In the genomic region with DNA sequence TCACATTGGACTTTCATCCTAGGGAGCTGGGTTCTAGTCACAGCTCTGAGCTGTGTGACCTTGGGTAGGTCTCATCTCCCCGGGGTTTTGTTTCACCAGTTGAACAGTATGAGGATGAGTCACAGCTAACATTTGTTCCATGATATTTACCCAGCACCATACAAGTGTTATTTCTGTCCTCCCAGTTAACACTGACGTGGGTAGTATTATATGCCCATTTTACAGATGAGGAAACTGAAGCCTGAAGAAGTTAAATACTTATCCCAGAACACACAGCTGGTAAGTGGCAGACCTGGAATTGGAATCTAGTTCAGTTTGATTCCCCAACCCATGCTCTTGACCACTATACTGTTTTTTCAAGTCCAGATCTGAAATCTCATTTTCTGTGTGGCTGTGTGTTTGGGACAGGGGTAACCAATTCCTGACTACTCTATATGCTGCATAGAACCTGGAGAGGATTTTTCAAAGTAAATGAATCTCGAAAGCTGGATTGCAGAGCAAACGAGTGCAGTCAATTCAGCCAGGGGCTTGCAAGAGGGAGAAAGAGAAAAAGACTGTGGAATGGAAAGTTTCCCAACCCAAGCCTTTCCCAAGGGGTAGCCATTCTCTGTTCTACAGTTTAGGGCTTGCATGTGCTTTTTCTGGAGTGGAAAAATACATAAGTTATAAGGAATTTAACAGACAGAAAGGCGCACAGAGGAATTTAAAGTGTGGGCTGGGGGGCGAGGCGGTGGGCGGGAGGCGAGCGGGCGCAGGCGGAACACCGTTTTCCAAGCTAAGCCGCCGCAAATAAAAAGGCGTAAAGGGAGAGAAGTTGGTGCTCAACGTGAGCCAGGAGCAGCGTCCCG, we compare ENCODE assay signal across 9 cellular contexts. TPM values are rescaled to one million over a fixed set of nuclear protein-coding genes. Genes with fewer than 3 reads are reported as not detected.
DNase-seq lines count a peak whose midpoint lies in the region; ATAC-seq and TF ChIP-seq lines count a peak whose summit lies in the region.
"Had no signal": no experiment of that assay in that cellular context is flagged by ENCODE, and none has a peak within 500 bp of the region (broad histone marks: within the 10 kb centered on the region; RNA-seq: fewer than 3 reads in every experiment).

No MANE protein-coding gene starts in this region.

- no peaks in the 10 kb centered on the region for H3K36me3 Mint-ChIP-seq in activated T-helper 1 cell treated with anti-CD3 and anti-CD28 coated beads, Interleukin-12 subunit alpha, Interleukin-12 subunit beta, Interleukin-2, Interleukin-4 antibody, amounts not matched to agents 30 ng/mL and 10 ng/mL and 1 ng/mL, durations not matched to agents 14 hours and 24 hours and 36 hours (ENCODE audit: low read depth)

- H3K9ac ChIP-seq in SK-N-MC (ENCODE audit: insufficient read length) = peak overlapping the region; percentile 37

- H3K27ac ChIP-seq in SK-N-MC (no peak overlapping the region), foreskin keratinocyte (no peak overlapping the region)

- peak; percentile 28 for ATAC-seq in foreskin keratinocyte

- intact Hi-C loops in activated T-helper 1 cell treated with anti-CD3 and anti-CD28 coated beads, Interleukin-12 subunit alpha, Interleukin-12 subunit beta, Interleukin-2, Interleukin-4 antibody, amounts not matched to agents 30 ng/mL and 10 ng/mL and 1 ng/mL, durations not matched to agents 14 hours and 24 hours and 36 hours (cut with micrococcal nuclease) = no loop called here

- H3K36me3 ChIP-seq in SK-N-MC (ENCODE audit: insufficient read depth, low read length) = no peaks in the 10 kb centered on the region

- no peak overlapping the region for H3K4me3 Mint-ChIP-seq in activated T-helper 1 cell treated with anti-CD3 and anti-CD28 coated beads, Interleukin-12 subunit alpha, Interleukin-12 subunit beta, Interleukin-2, Interleukin-4 antibody, amounts not matched to agents 30 ng/mL and 10 ng/mL and 1 ng/mL, durations not matched to agents 14 hours and 24 hours and 36 hours

- peak overlapping the region; percentile 78 for H3K4me3 ChIP-seq in SK-N-MC

- DNase-seq in AG20443 (ENCODE audit: low spot score) = peak; percentile 30
- no peak for DNase-seq in SK-N-MC (ENCODE audit: low read depth, low spot score)
- DNase-seq in foreskin keratinocyte = peak; percentile 12 to 43
- DNase-seq in non-pigmented ciliary epithelial cell (ENCODE audit: low read depth) = peak; percentile 56
- no peak for DNase-seq in stimulated activated CD4-positive, alpha-beta T cell treated with anti-CD3 and anti-CD28 coated beads, Interleukin-2, amount 100 ng/mL, for 24 hours
- no peak for DNase-seq in activated T-helper 1 cell treated with anti-CD3 and anti-CD28 coated beads, Interleukin-12 subunit alpha, Interleukin-12 subunit beta, Interleukin-2, Interleukin-4 antibody, amounts not matched to agents 30 ng/mL and 10 ng/mL and 1 ng/mL, durations not matched to agents 14 hours and 24 hours and 36 hours (ENCODE audit: low spot score)
- no peak for DNase-seq in SKM-1 treated with dmso at 0.1 percent for 144 hours (lab: John Stamatoyannopoulos, UW; ENCODE audit: unreplicated experiment)
- no peak for DNase-seq in activated naive CD4-positive, alpha-beta T cell (lab: John Stamatoyannopoulos, UW)

- peaks cover 40% of the 10 kb centered on the region for H3K27me3 Mint-ChIP-seq in activated T-helper 1 cell treated with anti-CD3 and anti-CD28 coated beads, Interleukin-12 subunit alpha, Interleukin-12 subunit beta, Interleukin-2, Interleukin-4 antibody, amounts not matched to agents 30 ng/mL and 10 ng/mL and 1 ng/mL, durations not matched to agents 14 hours and 24 hours and 36 hours (ENCODE audit: insufficient read depth)

- peaks cover 12% of the 10 kb centered on the region for H3K4me1 ChIP-seq in foreskin keratinocyte

- no peak for TF ChIP-seq CTCF in foreskin keratinocyte (conservative IDR thresholded peaks at IDR 0.05)

- H3K27me3 ChIP-seq in foreskin keratinocyte = peaks cover 26% of the 10 kb centered on the region

- no peaks in the 10 kb centered on the region for H3K4me1 Mint-ChIP-seq in activated T-helper 1 cell treated with anti-CD3 and anti-CD28 coated beads, Interleukin-12 subunit alpha, Interleukin-12 subunit beta, Interleukin-2, Interleukin-4 antibody, amounts not matched to agents 30 ng/mL and 10 ng/mL and 1 ng/mL, durations not matched to agents 14 hours and 24 hours and 36 hours (ENCODE audit: low read depth)

- H3K9me3 ChIP-seq in SK-N-MC (ENCODE audit: low read depth, low read length) = no peaks in the 10 kb centered on the region

- H3K27ac Mint-ChIP-seq in activated T-helper 1 cell treated with anti-CD3 and anti-CD28 coated beads, Interleukin-12 subunit alpha, Interleukin-12 subunit beta, Interleukin-2, Interleukin-4 antibody, amounts not matched to agents 30 ng/mL and 10 ng/mL and 1 ng/mL, durations not matched to agents 14 hours and 24 hours and 36 hours = no peak overlapping the region

- no peaks in the 10 kb centered on the region for H3K9me3 Mint-ChIP-seq in activated T-helper 1 cell treated with anti-CD3 and anti-CD28 coated beads, Interleukin-12 subunit alpha, Interleukin-12 subunit beta, Interleukin-2, Interleukin-4 antibody, amounts not matched to agents 30 ng/mL and 10 ng/mL and 1 ng/mL, durations not matched to agents 14 hours and 24 hours and 36 hours

RNA-seq across cellular contexts. Expression of a gene that starts 0.7 kb away (rescaled TPM):
- not detected in 2 replicates for total RNA-seq in foreskin keratinocyte
- not detected in 2 replicates for polyA plus RNA-seq in foreskin keratinocyte
- total RNA-seq in activated T-helper 1 cell treated with anti-CD3 and anti-CD28 coated beads, Interleukin-12 subunit alpha, Interleukin-12 subunit beta, Interleukin-2, Interleukin-4 antibody, amounts not matched to agents 30 ng/mL and 10 ng/mL and 1 ng/mL, durations not matched to agents 14 hours and 24 hours and 36 hours = not detected in 2 replicates
- total RNA-seq: T-helper 1 cell treated with Interleukin-12 subunit alpha and Interleukin-12 subunit beta and Interleukin-4 antibody, amounts not matched to agents 30 ng/mL and 1 ng/mL, for 36 hours had no signal

Comparison
In these comparisons a context has a peak if more than half of its experiments do, and no peak if none do; other contexts are left out.
1. DNase-seq: peak in AG20443 (single experiment), foreskin keratinocyte (2 of 2) and non-pigmented ciliary epithelial cell (single experiment); none in SK-N-MC (single experiment), stimulated activated CD4-positive, alpha-beta T cell treated with anti-CD3 and anti-CD28 coated beads, Interleukin-2, amount 100 ng/mL, for 24 hours (0 of 2), activated T-helper 1 cell treated with anti-CD3 and anti-CD28 coated beads, Interleukin-12 subunit alpha, Interleukin-12 subunit beta, Interleukin-2, Interleukin-4 antibody, amounts not matched to agents 30 ng/mL and 10 ng/mL and 1 ng/mL, durations not matched to agents 14 hours and 24 hours and 36 hours (single experiment), SKM-1 treated with dmso at 0.1 percent for 144 hours (single experiment) and activated naive CD4-positive, alpha-beta T cell (0 of 4).